In genomic region chr7:50310361-50310760, GRCh38 we compare ENCODE assay signal across 11 cellular contexts. TPM values are rescaled to one million over a fixed set of nuclear protein-coding genes. Genes with fewer than 3 reads are reported as not detected.
DNase-seq lines count a peak whose midpoint lies in the region; ATAC-seq and TF ChIP-seq lines count a peak whose summit lies in the region.
"Had no signal": no experiment of that assay in that cellular context is flagged by ENCODE, and none has a peak within 500 bp of the region (broad histone marks: within the 10 kb centered on the region; RNA-seq: fewer than 3 reads in every experiment).

No MANE protein-coding gene starts in this region.

- peak overlapping the region; percentile 86 for H3K4me3 Mint-ChIP-seq in activated CD4-positive, alpha-beta memory T cell treated with anti-CD3 and anti-CD28 coated beads for 36 hours
- peak overlapping the region; percentile 88 to 100 (median 100) for H3K4me3 Mint-ChIP-seq in naive thymus-derived CD8-positive, alpha-beta T cell
- no peak overlapping the region for H3K4me3 Mint-ChIP-seq in Calu3 (ENCODE audit: low read depth, unreplicated experiment)
- H3K4me3 Mint-ChIP-seq: nephron had no signal

- H3K36me3 Mint-ChIP-seq in activated CD4-positive, alpha-beta memory T cell treated with anti-CD3 and anti-CD28 coated beads for 36 hours = peaks cover 95% of the 10 kb centered on the region
- H3K36me3 Mint-ChIP-seq in naive thymus-derived CD8-positive, alpha-beta T cell = peaks cover 20 to 49% (median 44%) of the 10 kb centered on the region in 3 donors
- no peaks in the 10 kb centered on the region for H3K36me3 Mint-ChIP-seq in Calu3 (ENCODE audit: insufficient read depth, unreplicated experiment)

- H3K27ac ChIP-seq in DOHH2 (ENCODE audit: low read depth, low read length) = peak overlapping the region; percentile 82

- peak overlapping the region; percentile 94 for H3K27ac Mint-ChIP-seq in activated CD4-positive, alpha-beta memory T cell treated with anti-CD3 and anti-CD28 coated beads for 36 hours
- H3K27ac Mint-ChIP-seq in naive thymus-derived CD8-positive, alpha-beta T cell = peak overlapping the region in 9 of 10 donors; percentile 91 to 100 (median 99)
- H3K27ac Mint-ChIP-seq in Calu3 (ENCODE audit: unreplicated experiment) = no peak overlapping the region
- H3K27ac Mint-ChIP-seq: nephron had no signal

- H3K79me2 ChIP-seq in DOHH2 (ENCODE audit: control insufficient read depth, low read length) (peaks cover 100% of the 10 kb centered on the region), Loucy (ENCODE audit: insufficient read depth, low read length) (peaks cover 100% of the 10 kb centered on the region)

- H3K36me3 ChIP-seq in DOHH2 (ENCODE audit: control insufficient read depth, low read length) (peaks cover 90% of the 10 kb centered on the region), Loucy (ENCODE audit: insufficient read depth, low read length) (no peaks in the 10 kb centered on the region)

- no peaks in the 10 kb centered on the region for H3K9me3 Mint-ChIP-seq in activated CD4-positive, alpha-beta memory T cell treated with anti-CD3 and anti-CD28 coated beads for 36 hours
- H3K9me3 Mint-ChIP-seq in naive thymus-derived CD8-positive, alpha-beta T cell = peaks cover 0 to 1% (median 0%) of the 10 kb centered on the region in 9 donors
- no peaks in the 10 kb centered on the region for H3K9me3 Mint-ChIP-seq in Calu3 (ENCODE audit: low read depth, unreplicated experiment)
- H3K9me3 Mint-ChIP-seq: nephron had no signal

- H3K9me2 ChIP-seq in DOHH2 (replicated peaks; ENCODE audit: control insufficient read depth, low read length) = no peaks in the 10 kb centered on the region
- no peaks in the 10 kb centered on the region for H3K9me2 ChIP-seq in Loucy (replicated peaks; ENCODE audit: low read depth, low read length)

- no peak for ATAC-seq in naive thymus-derived CD8-positive, alpha-beta T cell
- ATAC-seq in GM18511 (IDR thresholded peaks at IDR 0.05; ENCODE audit: unreplicated experiment) = no peak
- ATAC-seq in HG03521 (IDR thresholded peaks at IDR 0.05; ENCODE audit: unreplicated experiment) = no peak

- H3K9me3 ChIP-seq in DOHH2 (ENCODE audit: control insufficient read depth, insufficient read depth, low read length) (no peaks in the 10 kb centered on the region), Loucy (ENCODE audit: insufficient read depth, low read depth, low read length) (no peaks in the 10 kb centered on the region)

- no peaks in the 10 kb centered on the region for H3K27me3 Mint-ChIP-seq in activated CD4-positive, alpha-beta memory T cell treated with anti-CD3 and anti-CD28 coated beads for 36 hours
- H3K27me3 Mint-ChIP-seq in naive thymus-derived CD8-positive, alpha-beta T cell = no peaks in the 10 kb centered on the region
- peaks cover 90% of the 10 kb centered on the region for H3K27me3 Mint-ChIP-seq in Calu3 (ENCODE audit: unreplicated experiment)

- DNase-seq in activated CD4-positive, alpha-beta memory T cell treated with anti-CD3 and anti-CD28 coated beads for 36 hours = no peak
- DNase-seq in naive thymus-derived CD8-positive, alpha-beta T cell = peak in 1 of 10 donors; percentile 12
- no peak for DNase-seq in occipital lobe (lab: John Stamatoyannopoulos, UW)
- DNase-seq in Calu3 = no peak
- DNase-seq: NCI-H1694 treated with DMSO at 0.1 percent for 48 hours had no signal

- H3K4me1 ChIP-seq in DOHH2 (ENCODE audit: control insufficient read depth, low read length) (peaks cover 67% of the 10 kb centered on the region), Loucy (ENCODE audit: insufficient read depth, low read length, poor library complexity, severe bottlenecking) (peaks cover 89% of the 10 kb centered on the region)

- peak overlapping the region; percentile 90 for H3K9ac ChIP-seq in Loucy (ENCODE audit: low read depth, low read length, poor library complexity, severe bottlenecking)

- H3K4me1 Mint-ChIP-seq in activated CD4-positive, alpha-beta memory T cell treated with anti-CD3 and anti-CD28 coated beads for 36 hours (ENCODE audit: low read depth) = peaks cover 47% of the 10 kb centered on the region
- peaks cover 34 to 82% (median 70%) of the 10 kb centered on the region in 4 donors for H3K4me1 Mint-ChIP-seq in naive thymus-derived CD8-positive, alpha-beta T cell
- H3K4me1 Mint-ChIP-seq in Calu3 (ENCODE audit: low read depth, unreplicated experiment) = no peaks in the 10 kb centered on the region
- H3K4me1 Mint-ChIP-seq: nephron had no signal

- POLR2A ChIA-PET in activated CD4-positive, alpha-beta memory T cell treated with anti-CD3 and anti-CD28 coated beads for 36 hours (lab: Charles Lee) = interaction anchor here (0.8 to 19.6 kb wide), 16 partner anchors 8 to 108 kb away, joined by 3 to 217 read pairs (median 21); no protein-coding TSS in a partner anchor
- POLR2A ChIA-PET in naive thymus-derived CD8-positive, alpha-beta T cell (lab: Charles Lee) = interaction anchor here (1.0 to 32.9 kb wide), 9 partner anchors 7 to 168 kb away, joined by 4 to 1553 read pairs (median 256); no protein-coding TSS in a partner anchor

- intact Hi-C loops in activated CD4-positive, alpha-beta memory T cell treated with anti-CD3 and anti-CD28 coated beads for 36 hours (cut with micrococcal nuclease) = no loop called here
- intact Hi-C loops in Calu3 (cut with micrococcal nuclease; ENCODE audit: unreplicated experiment) = no loop called here

- peak overlapping the region; percentile 80 for H3K4me2 ChIP-seq in DOHH2 (ENCODE audit: low read length)
- peak overlapping the region; percentile 79 for H3K4me2 ChIP-seq in Loucy (ENCODE audit: low read depth, low read length, poor library complexity, severe bottlenecking)

- peaks cover 30% of the 10 kb centered on the region for H4K20me1 ChIP-seq in DOHH2 (ENCODE audit: control insufficient read depth, insufficient read depth, low read depth, low read length)
- H4K20me1 ChIP-seq in Loucy (ENCODE audit: insufficient read depth, low read length, poor library complexity, severe bottlenecking) = peaks cover 5% of the 10 kb centered on the region

- H3K4me3 ChIP-seq in DOHH2 (ENCODE audit: low read length) = peak overlapping the region; percentile 91
- peak overlapping the region; percentile 94 for H3K4me3 ChIP-seq in Loucy (ENCODE audit: low read length, poor library complexity, severe bottlenecking)

- CTCF ChIA-PET in activated CD4-positive, alpha-beta memory T cell treated with anti-CD3 and anti-CD28 coated beads for 36 hours (lab: Charles Lee) = interaction anchor here (0.9 to 14.8 kb wide), 18 partner anchors 8 to 107 kb away, joined by 3 to 159 read pairs (median 6); no protein-coding TSS in a partner anchor
- CTCF ChIA-PET in Calu3 (lab: Charles Lee) = interaction anchor here (1.5 kb wide), 1 partner anchor 17 kb away, joined by 3 read pairs; no protein-coding TSS in a partner anchor

- BruUV-seq in Calu3 (replicated peaks; lab: Mats Ljungman, UMichigan) = no TSS peak

- peaks cover 55% of the 10 kb centered on the region for H3F3A ChIP-seq in DOHH2 (ENCODE audit: control insufficient read depth, insufficient read depth)
- H3F3A ChIP-seq in Loucy (ENCODE audit: low read depth) = no peaks in the 10 kb centered on the region

- H2AFZ ChIP-seq in Loucy (ENCODE audit: low read length) = no peak overlapping the region

- H3K27me3 ChIP-seq in DOHH2 (ENCODE audit: control insufficient read depth, low read length) (no peaks in the 10 kb centered on the region), Loucy (ENCODE audit: insufficient read depth, low read length, poor library complexity, severe bottlenecking) (no peaks in the 10 kb centered on the region)

- TF ChIP-seq CTCF in DOHH2 (IDR thresholded peaks at IDR 0.05; ENCODE audit: low read depth, low read length, poor library complexity, severe bottlenecking) (no peak), Loucy (conservative IDR thresholded peaks at IDR 0.05; ENCODE audit: low read length) (no peak), Calu3 (IDR thresholded peaks at IDR 0.05; ENCODE audit: unreplicated experiment) (no peak)

RNA-seq across cellular contexts. Expression of gene IKZF1, which starts 5.8 kb away (rescaled TPM):
- 100 to 1,000 TPM; 207 to 216 TPM for total RNA-seq in activated CD4-positive, alpha-beta memory T cell treated with anti-CD3 and anti-CD28 coated beads for 36 hours
- 100 to 1,000 TPM; 416 to 435 TPM for total RNA-seq in naive thymus-derived CD8-positive, alpha-beta T cell
- 100 to 1,000 TPM; 145 to 257 (median 209) TPM for polyA plus RNA-seq in naive thymus-derived CD8-positive, alpha-beta T cell
- total RNA-seq in occipital lobe (2.3 TPM), Calu3 (2022) (0.24 and 0.28 TPM in 2 replicates)
- total RNA-seq: fibroblast of lung had no signal

Comparison
In these comparisons a context has a peak if more than half of its experiments do, and no peak if none do; other contexts are left out.
1. RNA of gene IKZF1, which starts 5.8 kb away (total RNA-seq): 416 to 435 TPM in naive thymus-derived CD8-positive, alpha-beta T cell and 207 to 216 TPM in activated CD4-positive, alpha-beta memory T cell treated with anti-CD3 and anti-CD28 coated beads for 36 hours; 2.3 TPM in occipital lobe (single experiment) and 0.24 to 0.28 TPM in Calu3; every median in the first group is over 10 times any median in the second.